16 cellular contexts compared by ENCODE assay signal in genomic region chr11:35105319-35106063, GRCh38. TPM values are rescaled to one million over a fixed set of nuclear protein-coding genes. Genes with fewer than 3 reads are reported as not detected.
A peak's percentile ranks its signal among the peaks of the same experiment; 100 is the strongest.
DNase-seq lines count a peak whose midpoint lies in the region; ATAC-seq and TF ChIP-seq lines count a peak whose summit lies in the region.
"Had no signal": no experiment of that assay in that cellular context is flagged by ENCODE, and none has a peak within 500 bp of the region (broad histone marks: within the 10 kb centered on the region; RNA-seq: fewer than 3 reads in every experiment).

No MANE protein-coding gene starts in this region.

- no peak overlapping the region for H2BK12ac ChIP-seq in neuronal stem cell (ENCODE audit: low read length)

- DNase-seq in CD4-positive, alpha-beta T cell, result no peak
- no peak for DNase-seq in Panc1 (ENCODE audit: low read depth, low spot score)
- peak; percentile 88 to 98 for DNase-seq in erythroblast (lab: John Stamatoyannopoulos, UW)
- DNase-seq in naive thymus-derived CD4-positive, alpha-beta T cell, result no peak
- DNase-seq in CD14-positive monocyte (ENCODE audit: low spot score), result no peak
- DNase-seq in GF-D8 (lab: John Stamatoyannopoulos, UW), result no peak
- DNase-seq in epidermal melanocyte (ENCODE audit: insufficient read length, low spot score), result no peak
- no peak for DNase-seq in neuronal stem cell (ENCODE audit: low spot score)
- DNase-seq: activated CD4-positive, alpha-beta memory T cell treated with anti-CD3 and anti-CD28 coated beads for 36 hours; activated T-cell treated with anti-CD3 and anti-CD28 coated beads, Interleukin-2, amount 50 U/mL, for 72 hours; immature natural killer cell; mesendoderm; NCI-H2081 treated with DMSO at 0.1 percent for 48 hours; NCI-H82; SHP77 had no signal

- no peak for TF ChIP-seq POLR2A in erythroblast (IDR thresholded peaks at IDR 0.05; ENCODE audit: low read length)

- H2AFZ ChIP-seq in neuronal stem cell (ENCODE audit: low read length), result no peak overlapping the region

- CTCF ChIA-PET in CD4-positive, alpha-beta T cell (lab: Charles Lee), result no interaction called here
- CTCF ChIA-PET in Panc1 (lab: Charles Lee), result no interaction called here
- CTCF ChIA-PET in naive thymus-derived CD4-positive, alpha-beta T cell (lab: Charles Lee), result interaction anchor here (0.7 kb wide), 1 partner anchor 60 kb away, joined by 3 read pairs; no protein-coding TSS in a partner anchor

- H2BK5ac ChIP-seq in neuronal stem cell (ENCODE audit: low read length), result no peak overlapping the region

- in situ Hi-C loops in Panc1 (cut with HindIII; ENCODE audit: low pct_unique_long_range_greater_than_20kb, low sequenced_read_pairs), result no loop called here

- no peak overlapping the region for H3K9ac ChIP-seq in neuronal stem cell (ENCODE audit: low read depth, low read length, poor library complexity)

- H4K8ac ChIP-seq in neuronal stem cell (ENCODE audit: low read depth, low read length), result no peak overlapping the region

- H3K79me1 ChIP-seq in neuronal stem cell (ENCODE audit: low read depth, low read length), result no peaks in the 10 kb centered on the region

- H3K9me3 Mint-ChIP-seq in CD4-positive, alpha-beta T cell, result no peaks in the 10 kb centered on the region
- peaks cover 0 to 8% (median 0%) of the 10 kb centered on the region in 11 donors for H3K9me3 Mint-ChIP-seq in naive thymus-derived CD4-positive, alpha-beta T cell
- peaks cover 4 to 9% (median 7%) of the 10 kb centered on the region in 7 donors for H3K9me3 Mint-ChIP-seq in CD14-positive monocyte
- H3K9me3 Mint-ChIP-seq: activated CD4-positive, alpha-beta memory T cell treated with anti-CD3 and anti-CD28 coated beads for 36 hours; activated T-cell treated with anti-CD3 and anti-CD28 coated beads, Interleukin-2, amount 50 U/mL, for 72 hours; immature natural killer cell had no signal

- H2BK120ac ChIP-seq in neuronal stem cell (ENCODE audit: low read depth, low read length), result no peak overlapping the region

- no peak for TF ChIP-seq CTCF in CD4-positive, alpha-beta T cell (IDR thresholded peaks at IDR 0.05)
- TF ChIP-seq CTCF in Panc1 (IDR thresholded peaks at IDR 0.05) (no peak), CD14-positive monocyte (IDR thresholded peaks at IDR 0.05) (no peak)

- intact Hi-C loops in CD4-positive, alpha-beta T cell (cut with DNase I, micrococcal nuclease), result loop anchor here in 1 of 2 experiments (2.0 kb wide), 1 partner anchor 21 kb away; no protein-coding TSS in a partner anchor
- intact Hi-C loops in Panc1 (cut with micrococcal nuclease; ENCODE audit: unreplicated experiment) (no loop called here), CD14-positive monocyte (cut with micrococcal nuclease) (no loop called here)
- intact Hi-C loops in naive thymus-derived CD4-positive, alpha-beta T cell (cut with micrococcal nuclease), result loop anchor here (1.0 to 2.0 kb wide), 5 partner anchors 9 to 21 kb away; no protein-coding TSS in a partner anchor

- no peak overlapping the region for H3K18ac ChIP-seq in neuronal stem cell (ENCODE audit: low read length)

- no peak overlapping the region for H3K4me3 Mint-ChIP-seq in CD4-positive, alpha-beta T cell
- H3K4me3 Mint-ChIP-seq in naive thymus-derived CD4-positive, alpha-beta T cell, result peak overlapping the region in 1 of 10 donors; percentile 78
- no peak overlapping the region for H3K4me3 Mint-ChIP-seq in CD14-positive monocyte
- H3K4me3 Mint-ChIP-seq: activated CD4-positive, alpha-beta memory T cell treated with anti-CD3 and anti-CD28 coated beads for 36 hours; activated T-cell treated with anti-CD3 and anti-CD28 coated beads, Interleukin-2, amount 50 U/mL, for 72 hours; immature natural killer cell had no signal

- H3K23ac ChIP-seq in neuronal stem cell (ENCODE audit: low read depth, low read length, poor library complexity), result no peak overlapping the region

- no peaks in the 10 kb centered on the region for H3K27me3 Mint-ChIP-seq in CD4-positive, alpha-beta T cell
- no peaks in the 10 kb centered on the region for H3K27me3 Mint-ChIP-seq in naive thymus-derived CD4-positive, alpha-beta T cell
- peaks cover 0 to 2% (median 0%) of the 10 kb centered on the region in 3 donors for H3K27me3 Mint-ChIP-seq in CD14-positive monocyte (ENCODE audit: low read depth in 3 of 3)
- H3K27me3 Mint-ChIP-seq: activated CD4-positive, alpha-beta memory T cell treated with anti-CD3 and anti-CD28 coated beads for 36 hours had no signal

- H3K36me3 Mint-ChIP-seq in CD4-positive, alpha-beta T cell (ENCODE audit: low read depth), result no peaks in the 10 kb centered on the region
- H3K36me3 Mint-ChIP-seq in naive thymus-derived CD4-positive, alpha-beta T cell, result peaks cover 0 to 10% (median 0%) of the 10 kb centered on the region in 5 donors
- H3K36me3 Mint-ChIP-seq in CD14-positive monocyte, result peaks cover 4 to 6% of the 10 kb centered on the region in 2 donors
- H3K36me3 Mint-ChIP-seq: activated CD4-positive, alpha-beta memory T cell treated with anti-CD3 and anti-CD28 coated beads for 36 hours had no signal

- peak overlapping the region; percentile 28 for H3K27ac Mint-ChIP-seq in CD4-positive, alpha-beta T cell
- peak overlapping the region in 7 of 9 donors; percentile 12 to 96 (median 83) for H3K27ac Mint-ChIP-seq in naive thymus-derived CD4-positive, alpha-beta T cell
- H3K27ac Mint-ChIP-seq in CD14-positive monocyte, result peak overlapping the region in 1 of 7 donors; percentile 25
- H3K27ac Mint-ChIP-seq: activated CD4-positive, alpha-beta memory T cell treated with anti-CD3 and anti-CD28 coated beads for 36 hours had no signal

- POLR2A ChIA-PET in CD4-positive, alpha-beta T cell (lab: Charles Lee), result interaction anchor here (1.0 to 1.3 kb wide), 2 partner anchors 22 to 58 kb away, joined by 3 to 4 read pairs; no protein-coding TSS in a partner anchor
- POLR2A ChIA-PET in Panc1 (lab: Charles Lee), result no interaction called here
- POLR2A ChIA-PET in naive thymus-derived CD4-positive, alpha-beta T cell (lab: Charles Lee), result interaction anchor here (0.8 to 1.5 kb wide), 5 partner anchors 19 to 55 kb away, joined by 3 to 8 read pairs (median 3); no protein-coding TSS in a partner anchor

- no peaks in the 10 kb centered on the region for H3K27me3 ChIP-seq in CD4-positive, alpha-beta T cell (ENCODE audit: control insufficient read depth, insufficient read depth, low read length)
- H3K27me3 ChIP-seq in Panc1 (ENCODE audit: control insufficient read depth, insufficient read depth, low read length) (no peaks in the 10 kb centered on the region), neuronal stem cell (ENCODE audit: control insufficient read depth in 3 of 3, insufficient read depth in 3 of 3, low read depth in 1 of 3, low read length in 3 of 3) (peaks cover 0 to 14% (median 0%) of the 10 kb centered on the region in 3 experiments)
- H3K27me3 ChIP-seq in naive thymus-derived CD4-positive, alpha-beta T cell (ENCODE audit: control insufficient read depth in 2 of 2, insufficient read depth in 2 of 2, low read length in 2 of 2), result no peaks in the 10 kb centered on the region
- H3K27me3 ChIP-seq: neutrophil had no signal

- H3K4me1 ChIP-seq in Panc1 (ENCODE audit: control insufficient read depth, insufficient read depth, low read length) (0 out of 2 replicates have a peak, but pooled peaks cover 3% of the 10 kb centered on the region), neuronal stem cell (ENCODE audit: control insufficient read depth in 2 of 2, insufficient read depth in 1 of 2, low read depth in 1 of 2, low read length in 2 of 2) (no peaks in the 10 kb centered on the region)
- H3K4me1 ChIP-seq in naive thymus-derived CD4-positive, alpha-beta T cell (ENCODE audit: control insufficient read depth in 2 of 2, insufficient read depth in 2 of 2, low read length in 2 of 2), result peaks cover 9 to 34% of the 10 kb centered on the region in 2 donors

- BruUV-seq in Panc1 (replicated peaks; lab: Mats Ljungman, UMichigan), result no TSS peak

- H3K27ac ChIP-seq in CD4-positive, alpha-beta T cell (ENCODE audit: low read depth, low read length), result no peak overlapping the region
- peak overlapping the region; percentile 88 for H3K27ac ChIP-seq in Panc1 (ENCODE audit: low read length)
- H3K27ac ChIP-seq in naive thymus-derived CD4-positive, alpha-beta T cell (ENCODE audit: low read depth, low read length), result no peak overlapping the region
- H3K27ac ChIP-seq in neuronal stem cell (replicated peaks; ENCODE audit: low read length), result no peak overlapping the region
- H3K27ac ChIP-seq: neutrophil had no signal

- ATAC-seq in CD4-positive, alpha-beta T cell (ENCODE audit: poor library complexity), result no peak
- 0 out of 2 replicates have a peak, but pooled peaks have one; percentile 23 for ATAC-seq in Panc1
- no peak for ATAC-seq in naive thymus-derived CD4-positive, alpha-beta T cell
- ATAC-seq: activated T-cell treated with anti-CD3 and anti-CD28 coated beads, Interleukin-2, amount 50 U/mL, for 72 hours had no signal

- H3K4me3 ChIP-seq in Panc1 (ENCODE audit: low read depth in 2 of 2, low read length in 2 of 2) (no peak overlapping the region), neuronal stem cell (ENCODE audit: low read length in 2 of 2) (no peak overlapping the region)
- H3K4me3 ChIP-seq in naive thymus-derived CD4-positive, alpha-beta T cell (ENCODE audit: low read length), result no peak overlapping the region

- H2BK15ac ChIP-seq in neuronal stem cell (ENCODE audit: low read length), result no peak overlapping the region

- H3K4me2 ChIP-seq in neuronal stem cell (ENCODE audit: insufficient read depth, low read length, poor library complexity, severe bottlenecking), result no peak overlapping the region

- no peak overlapping the region for H3K14ac ChIP-seq in neuronal stem cell (ENCODE audit: low read length)

- no peak overlapping the region for H3K4ac ChIP-seq in neuronal stem cell (ENCODE audit: low read length)

- peaks cover 66% of the 10 kb centered on the region for H3K4me1 Mint-ChIP-seq in CD4-positive, alpha-beta T cell (ENCODE audit: low read depth)
- H3K4me1 Mint-ChIP-seq in naive thymus-derived CD4-positive, alpha-beta T cell, result peaks cover 32 to 68% (median 57%) of the 10 kb centered on the region in 7 donors
- peaks cover 41% of the 10 kb centered on the region for H3K4me1 Mint-ChIP-seq in CD14-positive monocyte

- no peaks in the 10 kb centered on the region for H3K9me3 ChIP-seq in CD4-positive, alpha-beta T cell (ENCODE audit: control insufficient read depth, low read length)
- H3K9me3 ChIP-seq in Panc1 (ENCODE audit: control insufficient read depth, insufficient read depth, low read depth, low read length) (no peaks in the 10 kb centered on the region), neuronal stem cell (replicated peaks in 1 of 2; ENCODE audit: control insufficient read depth in 2 of 2, insufficient read depth in 1 of 2, low read depth in 1 of 2, low read length in 2 of 2) (no peaks in the 10 kb centered on the region)
- no peaks in the 10 kb centered on the region for H3K9me3 ChIP-seq in naive thymus-derived CD4-positive, alpha-beta T cell (ENCODE audit: control insufficient read depth in 2 of 3, low read length in 3 of 3)
- H3K9me3 ChIP-seq: neutrophil had no signal

- no peak overlapping the region for H2AK5ac ChIP-seq in neuronal stem cell (ENCODE audit: low read depth, low read length)

- no peak overlapping the region for H4K91ac ChIP-seq in neuronal stem cell (ENCODE audit: low read depth, low read length, poor library complexity)

- H3K36me3 ChIP-seq in Panc1 (ENCODE audit: control insufficient read depth, insufficient read depth, low read length), result no peaks in the 10 kb centered on the region
- H3K36me3 ChIP-seq in naive thymus-derived CD4-positive, alpha-beta T cell (ENCODE audit: control insufficient read depth in 2 of 3, insufficient read depth in 3 of 3, low read length in 3 of 3), result no peaks in the 10 kb centered on the region
- H3K36me3 ChIP-seq in neuronal stem cell (replicated peaks in 1 of 2; ENCODE audit: control insufficient read depth in 2 of 2, insufficient read depth in 2 of 2, low read length in 2 of 2), result no peaks in the 10 kb centered on the region
- H3K36me3 ChIP-seq: neutrophil had no signal

RNA-seq across cellular contexts. Expression of gene CD44, which starts 33.5 kb away (rescaled TPM):
- 1,000 to 10,000 TPM; 1,283 to 1,330 TPM for total RNA-seq in CD4-positive, alpha-beta T cell
- total RNA-seq in Panc1 (2021; ENCODE audit: unreplicated experiment), result 1,819 TPM
- 1,270 TPM for polyA plus RNA-seq in Panc1 (2012; ENCODE audit: insufficient read length)
- 1,000 to 10,000 TPM in 1 of 5 experiments, 100 to 1,000 TPM in 4; 369 to 1,223 (median 784) TPM for total RNA-seq in naive thymus-derived CD4-positive, alpha-beta T cell
- polyA plus RNA-seq in naive thymus-derived CD4-positive, alpha-beta T cell, result 100 to 1,000 TPM; 332 to 372 TPM
- polyA plus RNA-seq in CD14-positive monocyte, result 100 to 1,000 TPM; 415 to 531 TPM
- polyA plus RNA-seq in neuronal stem cell (2013, experiment 1 of 2), result 1.6 TPM
- 0.75 TPM for polyA plus RNA-seq in neuronal stem cell (2013, experiment 2 of 2)

Comparison
In these comparisons a context has a peak if more than half of its experiments do, and no peak if none do; other contexts are left out.
1. DNase-seq: peak in erythroblast (2 of 2); none in CD4-positive, alpha-beta T cell (0 of 10), Panc1 (single experiment), naive thymus-derived CD4-positive, alpha-beta T cell (0 of 9), CD14-positive monocyte (single experiment), GF-D8 (single experiment), epidermal melanocyte (single experiment) and neuronal stem cell (single experiment).
2. intact Hi-C loops: an anchor here in naive thymus-derived CD4-positive, alpha-beta T cell (1.0 to 2.0 kb wide); none called in Panc1 and CD14-positive monocyte.